19 cellular contexts compared by ENCODE assay signal in the genomic region with DNA sequence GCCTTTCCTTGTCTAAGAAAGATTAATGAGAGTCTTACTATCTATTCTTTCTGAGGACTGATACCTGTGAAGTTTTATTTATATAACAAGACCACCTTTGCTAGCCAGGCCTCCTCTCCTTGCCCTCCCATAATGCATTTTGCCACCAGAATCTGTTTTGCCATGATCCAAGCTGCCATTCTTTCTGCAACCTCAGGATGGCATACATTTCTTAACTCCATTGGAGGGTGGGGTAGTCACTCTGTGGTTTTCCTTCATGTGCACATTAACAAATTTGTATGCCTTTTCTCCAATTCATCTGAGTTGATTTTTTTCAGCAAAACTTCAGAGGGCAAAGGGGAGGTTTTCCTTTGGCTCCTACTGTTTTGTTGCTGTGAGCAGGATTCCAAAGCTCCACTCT. TPM values are rescaled to one million over a fixed set of nuclear protein-coding genes. Genes with fewer than 3 reads are reported as not detected.
DNase-seq lines count a peak whose midpoint lies in the region; ATAC-seq, FAIRE-seq and TF ChIP-seq lines count a peak whose summit lies in the region.
"Had no signal": no experiment of that assay in that cellular context is flagged by ENCODE, and none has a peak within 500 bp of the region (broad histone marks: within the 10 kb centered on the region; RNA-seq: fewer than 3 reads in every experiment).

No MANE protein-coding gene starts in this region.

- no peak overlapping the region for H3K27ac Mint-ChIP-seq in chondrocyte (ENCODE audit: unreplicated experiment)
- H3K27ac Mint-ChIP-seq: CD8-positive, alpha-beta T cell; T-helper 1 cell treated with Interleukin-12 subunit alpha and Interleukin-12 subunit beta and Interleukin-4 antibody, amounts not matched to agents 30 μg/mL and 1 μg/mL, for 36 hours had no signal

- no peak overlapping the region for H3K4me3 Mint-ChIP-seq in chondrocyte (ENCODE audit: unreplicated experiment)
- H3K4me3 Mint-ChIP-seq: CD8-positive, alpha-beta T cell; T-helper 1 cell treated with Interleukin-12 subunit alpha and Interleukin-12 subunit beta and Interleukin-4 antibody, amounts not matched to agents 30 μg/mL and 1 μg/mL, for 36 hours had no signal

- H3K27me3 Mint-ChIP-seq in chondrocyte (ENCODE audit: low read depth) = peaks cover 19% of the 10 kb centered on the region

- intact Hi-C loops in left ventricle myocardium superior (cut with micrococcal nuclease) = loop anchor here (10.0 kb wide), 1 partner anchor 101 kb away; no protein-coding TSS in a partner anchor

- TF ChIP-seq CTCF in chondrocyte (IDR thresholded peaks at IDR 0.05) (peak; percentile 45), retinal pigment epithelial cell (conservative IDR thresholded peaks at IDR 0.05; ENCODE audit: low read depth, low read length) (peak; percentile 17)

- DNase-seq in NCI-H748 (lab: John Stamatoyannopoulos, UW; ENCODE audit: unreplicated experiment) (peak; percentile 46), NCI-H748 treated with DMSO at 0.1 percent for 48 hours (lab: John Stamatoyannopoulos, UW) (no peak), LHCN-M2 (ENCODE audit: low read depth) (peak; percentile 16), chondrocyte (ENCODE audit: low spot score) (no peak), retinal pigment epithelial cell (ENCODE audit: low read depth) (no peak), frontal cortex (ENCODE audit: low spot score in 2 of 2) (no peak), activated gamma-delta T cell (lab: John Stamatoyannopoulos, UW) (no peak), left ventricle myocardium superior (no peak)
- DNase-seq: activated effector memory CD4-positive, alpha-beta T cell treated with Interleukin-2 at 50 U/mL for 16 hours; CD8-positive, alpha-beta T cell; head of caudate nucleus; Karpas-422; kidney; midbrain; NCI-H1694 treated with DMSO at 0.1 percent for 48 hours; NCI-H524; occipital lobe; stimulated activated naive CD8-positive, alpha-beta T cell treated with anti-CD3 and anti-CD28 coated beads, Interleukin-15, Interleukin-2, amounts not matched to agents 100 U/mL and 50 U/mL, for 24 hours had no signal

- peaks cover 5% of the 10 kb centered on the region for H3K4me1 Mint-ChIP-seq in chondrocyte (ENCODE audit: low read depth)

- H3K4me3 ChIP-seq in retinal pigment epithelial cell (ENCODE audit: low read length) = no peak overlapping the region

- no peak for FAIRE-seq in frontal cortex (lab: Jason Lieb, UNC)
- FAIRE-seq: kidney had no signal

- ATAC-seq in left ventricle myocardium superior = no peak
- ATAC-seq: CD8-positive, alpha-beta T cell; stimulated activated naive CD8-positive, alpha-beta T cell treated with anti-CD3 and anti-CD28 coated beads, Interleukin-15, Interleukin-2, amounts not matched to agents 100 U/mL and 50 U/mL, for 24 hours had no signal

- peaks cover 4% of the 10 kb centered on the region for H3K9me3 Mint-ChIP-seq in chondrocyte (ENCODE audit: low read depth)
- H3K9me3 Mint-ChIP-seq: CD8-positive, alpha-beta T cell; T-helper 1 cell treated with Interleukin-12 subunit alpha and Interleukin-12 subunit beta and Interleukin-4 antibody, amounts not matched to agents 30 μg/mL and 1 μg/mL, for 36 hours had no signal

- no peaks in the 10 kb centered on the region for H3K36me3 Mint-ChIP-seq in chondrocyte (ENCODE audit: low read depth)

RNA-seq across cellular contexts. Expression of a gene that starts 26.4 kb away (rescaled TPM):
- total RNA-seq in LHCN-M2 (2014; rRNA removed) (1.8 and 1.9 TPM in 2 replicates), chondrocyte (3.5 to 4.9 TPM (median 4.4 TPM) in 3 replicates), frontal cortex (37.1 TPM), left ventricle myocardium superior (21.3 TPM)
- 0.57 TPM for polyA plus RNA-seq in LHCN-M2 (2012)

Comparison
In these comparisons a context has a peak if more than half of its experiments do, and no peak if none do; other contexts are left out.
1. DNase-seq: peak in NCI-H748 (single experiment) and LHCN-M2 (single experiment); none in NCI-H748 treated with DMSO at 0.1 percent for 48 hours (single experiment), chondrocyte (single experiment), retinal pigment epithelial cell (single experiment), frontal cortex (0 of 2), activated gamma-delta T cell (single experiment) and left ventricle myocardium superior (single experiment).